ENCODE assay signal across 1 cellular context in the genomic region with DNA sequence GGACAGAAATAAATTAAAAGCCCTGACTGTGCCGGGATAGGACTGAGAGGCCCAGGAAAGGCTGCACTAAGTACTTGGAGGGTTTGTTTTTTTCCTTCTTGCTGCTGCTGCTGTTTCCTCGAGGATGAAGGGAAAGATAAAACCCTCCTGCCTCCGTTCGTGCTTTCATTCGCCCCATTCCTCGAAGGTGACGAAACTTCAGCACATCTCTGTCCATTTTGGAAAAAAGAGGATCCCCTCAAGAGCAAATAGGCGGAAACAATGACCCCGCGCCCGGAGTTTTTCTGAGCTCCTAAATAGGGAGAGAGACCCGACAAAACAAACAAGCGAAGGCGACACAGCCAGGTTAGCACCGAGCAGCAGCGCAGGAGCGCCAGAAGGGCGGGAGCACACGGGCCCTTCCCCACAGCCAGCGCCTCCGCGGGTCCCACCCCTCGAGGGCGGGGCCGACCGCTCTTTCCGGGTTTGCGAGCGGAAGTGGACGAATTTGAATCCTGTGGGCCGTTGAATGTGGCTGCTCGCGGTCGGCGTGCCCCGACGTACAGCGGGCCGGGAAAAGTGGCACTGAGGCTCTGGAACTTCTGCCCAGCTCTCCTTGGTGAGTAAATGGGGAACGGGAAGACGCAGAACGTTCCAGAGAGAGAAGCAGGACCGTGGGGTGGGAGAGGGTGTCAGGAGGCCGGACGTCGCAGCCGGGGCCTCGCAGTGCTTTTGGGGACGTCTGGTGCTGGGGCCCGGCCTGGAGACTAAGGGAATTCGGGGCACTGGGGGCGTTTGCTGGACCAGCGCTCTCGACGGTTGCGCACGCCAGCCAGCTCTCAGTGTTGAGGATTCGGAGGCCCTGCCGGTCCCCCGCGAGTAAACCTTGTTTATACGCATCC.
TF ChIP-seq lines count a peak whose summit lies in the region.

A gene with protein sequence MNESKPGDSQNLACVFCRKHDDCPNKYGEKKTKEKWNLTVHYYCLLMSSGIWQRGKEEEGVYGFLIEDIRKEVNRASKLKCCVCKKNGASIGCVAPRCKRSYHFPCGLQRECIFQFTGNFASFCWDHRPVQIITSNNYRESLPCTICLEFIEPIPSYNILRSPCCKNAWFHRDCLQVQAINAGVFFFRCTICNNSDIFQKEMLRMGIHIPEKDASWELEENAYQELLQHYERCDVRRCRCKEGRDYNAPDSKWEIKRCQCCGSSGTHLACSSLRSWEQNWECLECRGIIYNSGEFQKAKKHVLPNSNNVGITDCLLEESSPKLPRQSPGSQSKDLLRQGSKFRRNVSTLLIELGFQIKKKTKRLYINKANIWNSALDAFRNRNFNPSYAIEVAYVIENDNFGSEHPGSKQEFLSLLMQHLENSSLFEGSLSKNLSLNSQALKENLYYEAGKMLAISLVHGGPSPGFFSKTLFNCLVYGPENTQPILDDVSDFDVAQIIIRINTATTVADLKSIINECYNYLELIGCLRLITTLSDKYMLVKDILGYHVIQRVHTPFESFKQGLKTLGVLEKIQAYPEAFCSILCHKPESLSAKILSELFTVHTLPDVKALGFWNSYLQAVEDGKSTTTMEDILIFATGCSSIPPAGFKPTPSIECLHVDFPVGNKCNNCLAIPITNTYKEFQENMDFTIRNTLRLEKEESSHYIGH (plus strand): TSS at position 484 of the 881 bp plus-strand sequence. CDS start 21,922 bp downstream, outside the sequence.

TF ChIP-seq in K562, 482 proteins besides CTCF, POLR2A, EP300 and RAD21 (continued from another document and continues in another):
- TF ChIP-seq, protein P1, sequence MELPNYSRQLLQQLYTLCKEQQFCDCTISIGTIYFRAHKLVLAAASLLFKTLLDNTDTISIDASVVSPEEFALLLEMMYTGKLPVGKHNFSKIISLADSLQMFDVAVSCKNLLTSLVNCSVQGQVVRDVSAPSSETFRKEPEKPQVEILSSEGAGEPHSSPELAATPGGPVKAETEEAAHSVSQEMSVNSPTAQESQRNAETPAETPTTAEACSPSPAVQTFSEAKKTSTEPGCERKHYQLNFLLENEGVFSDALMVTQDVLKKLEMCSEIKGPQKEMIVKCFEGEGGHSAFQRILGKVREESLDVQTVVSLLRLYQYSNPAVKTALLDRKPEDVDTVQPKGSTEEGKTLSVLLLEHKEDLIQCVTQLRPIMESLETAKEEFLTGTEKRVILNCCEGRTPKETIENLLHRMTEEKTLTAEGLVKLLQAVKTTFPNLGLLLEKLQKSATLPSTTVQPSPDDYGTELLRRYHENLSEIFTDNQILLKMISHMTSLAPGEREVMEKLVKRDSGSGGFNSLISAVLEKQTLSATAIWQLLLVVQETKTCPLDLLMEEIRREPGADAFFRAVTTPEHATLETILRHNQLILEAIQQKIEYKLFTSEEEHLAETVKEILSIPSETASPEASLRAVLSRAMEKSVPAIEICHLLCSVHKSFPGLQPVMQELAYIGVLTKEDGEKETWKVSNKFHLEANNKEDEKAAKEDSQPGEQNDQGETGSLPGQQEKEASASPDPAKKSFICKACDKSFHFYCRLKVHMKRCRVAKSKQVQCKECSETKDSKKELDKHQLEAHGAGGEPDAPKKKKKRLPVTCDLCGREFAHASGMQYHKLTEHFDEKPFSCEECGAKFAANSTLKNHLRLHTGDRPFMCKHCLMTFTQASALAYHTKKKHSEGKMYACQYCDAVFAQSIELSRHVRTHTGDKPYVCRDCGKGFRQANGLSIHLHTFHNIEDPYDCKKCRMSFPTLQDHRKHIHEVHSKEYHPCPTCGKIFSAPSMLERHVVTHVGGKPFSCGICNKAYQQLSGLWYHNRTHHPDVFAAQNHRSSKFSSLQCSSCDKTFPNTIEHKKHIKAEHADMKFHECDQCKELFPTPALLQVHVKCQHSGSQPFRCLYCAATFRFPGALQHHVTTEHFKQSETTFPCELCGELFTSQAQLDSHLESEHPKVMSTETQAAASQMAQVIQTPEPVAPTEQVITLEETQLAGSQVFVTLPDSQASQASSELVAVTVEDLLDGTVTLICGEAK (IDR thresholded peaks at IDR 0.05) = peak; percentile 90
- TF ChIP-seq, protein P1 (CRISPR knock-in tag; IDR thresholded peaks at IDR 0.05) = no peak
- TF ChIP-seq, protein P2, sequence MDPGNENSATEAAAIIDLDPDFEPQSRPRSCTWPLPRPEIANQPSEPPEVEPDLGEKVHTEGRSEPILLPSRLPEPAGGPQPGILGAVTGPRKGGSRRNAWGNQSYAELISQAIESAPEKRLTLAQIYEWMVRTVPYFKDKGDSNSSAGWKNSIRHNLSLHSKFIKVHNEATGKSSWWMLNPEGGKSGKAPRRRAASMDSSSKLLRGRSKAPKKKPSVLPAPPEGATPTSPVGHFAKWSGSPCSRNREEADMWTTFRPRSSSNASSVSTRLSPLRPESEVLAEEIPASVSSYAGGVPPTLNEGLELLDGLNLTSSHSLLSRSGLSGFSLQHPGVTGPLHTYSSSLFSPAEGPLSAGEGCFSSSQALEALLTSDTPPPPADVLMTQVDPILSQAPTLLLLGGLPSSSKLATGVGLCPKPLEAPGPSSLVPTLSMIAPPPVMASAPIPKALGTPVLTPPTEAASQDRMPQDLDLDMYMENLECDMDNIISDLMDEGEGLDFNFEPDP (CRISPR knock-in tag; IDR thresholded peaks at IDR 0.05) = 0 out of 2 replicates have a peak, but pooled peaks have one; percentile 7
- TF ChIP-seq ZNF764 (CRISPR knock-in tag; IDR thresholded peaks at IDR 0.05; ENCODE audit: low read depth) (no peak), CCAR2 (IDR thresholded peaks at IDR 0.05; ENCODE audit: low read depth, low read length) (no peak), ZNF224 (CRISPR knock-in tag; IDR thresholded peaks at IDR 0.05) (no peak), NCOA1 (IDR thresholded peaks at IDR 0.05; ENCODE audit: low read depth) (peak; percentile 30; the same call in 1 of the 2 replicates), CXXC5 (CRISPR knock-in tag; IDR thresholded peaks at IDR 0.05) (peak; percentile 81), XRCC5 (IDR thresholded peaks at IDR 0.05; ENCODE audit: low read depth, low read length) (no peak), SPI1 (IDR thresholded peaks at IDR 0.05; ENCODE audit: borderline replicate concordance, low read depth, low read length) (peak; percentile 70), ELK3 (CRISPR knock-in tag; IDR thresholded peaks at IDR 0.05) (no peak)
- TF ChIP-seq, protein P3, sequence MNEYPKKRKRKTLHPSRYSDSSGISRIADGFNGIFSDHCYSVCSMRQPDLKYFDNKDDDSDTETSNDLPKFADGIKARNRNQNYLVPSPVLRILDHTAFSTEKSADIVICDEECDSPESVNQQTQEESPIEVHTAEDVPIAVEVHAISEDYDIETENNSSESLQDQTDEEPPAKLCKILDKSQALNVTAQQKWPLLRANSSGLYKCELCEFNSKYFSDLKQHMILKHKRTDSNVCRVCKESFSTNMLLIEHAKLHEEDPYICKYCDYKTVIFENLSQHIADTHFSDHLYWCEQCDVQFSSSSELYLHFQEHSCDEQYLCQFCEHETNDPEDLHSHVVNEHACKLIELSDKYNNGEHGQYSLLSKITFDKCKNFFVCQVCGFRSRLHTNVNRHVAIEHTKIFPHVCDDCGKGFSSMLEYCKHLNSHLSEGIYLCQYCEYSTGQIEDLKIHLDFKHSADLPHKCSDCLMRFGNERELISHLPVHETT (CRISPR knock-in tag; conservative IDR thresholded peaks at IDR 0.05 in 1 of 2, IDR thresholded peaks at IDR 0.05 in 1 of 2) = no peak
- TF ChIP-seq, protein P4, sequence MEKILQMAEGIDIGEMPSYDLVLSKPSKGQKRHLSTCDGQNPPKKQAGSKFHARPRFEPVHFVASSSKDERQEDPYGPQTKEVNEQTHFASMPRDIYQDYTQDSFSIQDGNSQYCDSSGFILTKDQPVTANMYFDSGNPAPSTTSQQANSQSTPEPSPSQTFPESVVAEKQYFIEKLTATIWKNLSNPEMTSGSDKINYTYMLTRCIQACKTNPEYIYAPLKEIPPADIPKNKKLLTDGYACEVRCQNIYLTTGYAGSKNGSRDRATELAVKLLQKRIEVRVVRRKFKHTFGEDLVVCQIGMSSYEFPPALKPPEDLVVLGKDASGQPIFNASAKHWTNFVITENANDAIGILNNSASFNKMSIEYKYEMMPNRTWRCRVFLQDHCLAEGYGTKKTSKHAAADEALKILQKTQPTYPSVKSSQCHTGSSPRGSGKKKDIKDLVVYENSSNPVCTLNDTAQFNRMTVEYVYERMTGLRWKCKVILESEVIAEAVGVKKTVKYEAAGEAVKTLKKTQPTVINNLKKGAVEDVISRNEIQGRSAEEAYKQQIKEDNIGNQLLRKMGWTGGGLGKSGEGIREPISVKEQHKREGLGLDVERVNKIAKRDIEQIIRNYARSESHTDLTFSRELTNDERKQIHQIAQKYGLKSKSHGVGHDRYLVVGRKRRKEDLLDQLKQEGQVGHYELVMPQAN (IDR thresholded peaks at IDR 0.05; ENCODE audit: borderline replicate concordance) = peak; percentile 83
